Comparison of ENCODE assay signal across 17 cellular contexts in genomic region chr18:12470382-12471090, GRCh38.
A peak's percentile ranks its signal among the peaks of the same experiment; 100 is the strongest.
DNase-seq lines count a peak whose midpoint lies in the region.
"Had no signal": no experiment of that assay in that cellular context is flagged by ENCODE, and none has a peak within 500 bp of the region (broad histone marks: within the 10 kb centered on the region; RNA-seq: fewer than 3 reads in every experiment).

No MANE protein-coding gene starts in this region.

- no peaks in the 10 kb centered on the region for H3K79me1 ChIP-seq in neuronal stem cell (ENCODE audit: low read depth, low read length)

- H3K23ac ChIP-seq in neuronal stem cell (ENCODE audit: low read depth, low read length, poor library complexity), result no peak overlapping the region

- 47 to 60% methylated on average over 7 of the region's 7 CpGs for WGBS in esophagus, 2 donors
- WGBS in neuronal stem cell (ENCODE audit: extremely low coverage in 2 of 2, insufficient read length in 2 of 2, insufficient replicate concordance in 1 of 2), 2 donors, result no CpG with 5 or more reads among the region's 7 CpGs

- H3K18ac ChIP-seq in neuronal stem cell (ENCODE audit: low read length), result no peak overlapping the region

- no peak overlapping the region for H2BK120ac ChIP-seq in neuronal stem cell (ENCODE audit: low read depth, low read length)

- no peak overlapping the region for H3K4me2 ChIP-seq in neuronal stem cell (ENCODE audit: insufficient read depth, low read length, poor library complexity, severe bottlenecking)

- no peaks in the 10 kb centered on the region for H3K36me3 ChIP-seq in esophagus (ENCODE audit: control insufficient read depth in 2 of 2, insufficient read depth in 2 of 2, low read length in 1 of 2)
- H3K36me3 ChIP-seq in neuronal stem cell (replicated peaks in 1 of 2; ENCODE audit: control insufficient read depth in 2 of 2, insufficient read depth in 2 of 2, low read length in 2 of 2), result peaks cover 0 to 21% of the 10 kb centered on the region in 2 donors

- no peak overlapping the region for H2BK5ac ChIP-seq in neuronal stem cell (ENCODE audit: low read length)

- H3K4me3 ChIP-seq in esophagus (ENCODE audit: low read depth in 1 of 2, low read length in 2 of 2) (no peak overlapping the region), neuronal stem cell (ENCODE audit: low read length in 2 of 2) (no peak overlapping the region)
- H3K4me3 ChIP-seq: coronary artery had no signal

- peaks cover 0 to 3% of the 10 kb centered on the region in 2 donors for H3K4me1 ChIP-seq in esophagus (ENCODE audit: control insufficient read depth in 2 of 2, insufficient read depth in 2 of 2, low read length in 1 of 2)
- H3K4me1 ChIP-seq in neuronal stem cell (ENCODE audit: control insufficient read depth in 2 of 2, insufficient read depth in 1 of 2, low read depth in 1 of 2, low read length in 2 of 2), result peaks cover 0 to 3% of the 10 kb centered on the region in 2 donors

- no peak overlapping the region for H3K9ac ChIP-seq in neuronal stem cell (ENCODE audit: low read depth, low read length, poor library complexity)

- no peak overlapping the region for H2BK12ac ChIP-seq in neuronal stem cell (ENCODE audit: low read length)

- H4K8ac ChIP-seq in neuronal stem cell (ENCODE audit: low read depth, low read length), result no peak overlapping the region

- no peak overlapping the region for H3K4ac ChIP-seq in neuronal stem cell (ENCODE audit: low read length)

- H3K27me3 ChIP-seq in esophagus (ENCODE audit: control insufficient read depth in 1 of 2, insufficient read depth in 2 of 2, low read length in 2 of 2) (no peaks in the 10 kb centered on the region), neuronal stem cell (ENCODE audit: control insufficient read depth in 3 of 3, insufficient read depth in 3 of 3, low read depth in 1 of 3, low read length in 3 of 3) (no peaks in the 10 kb centered on the region)

- H4K91ac ChIP-seq in neuronal stem cell (ENCODE audit: low read depth, low read length, poor library complexity), result no peak overlapping the region

- no peaks in the 10 kb centered on the region for H3K9me3 ChIP-seq in esophagus (ENCODE audit: control insufficient read depth in 2 of 2, insufficient read depth in 1 of 2, low read depth in 1 of 2, low read length in 1 of 2)
- peaks cover 0 to 1% of the 10 kb centered on the region in 2 donors for H3K9me3 ChIP-seq in neuronal stem cell (replicated peaks in 1 of 2; ENCODE audit: control insufficient read depth in 2 of 2, insufficient read depth in 1 of 2, low read depth in 1 of 2, low read length in 2 of 2)

- DNase-seq in DMS79 treated with DMSO at 0.1 percent for 48 hours (lab: John Stamatoyannopoulos, UW) (peak; percentile 14), NCI-H69 (lab: John Stamatoyannopoulos, UW) (peak; percentile 21), midbrain (lab: John Stamatoyannopoulos, UW) (peak; percentile 34), SW480 (ENCODE audit: low spot score) (no peak), UCSD-AML1 (lab: John Stamatoyannopoulos, UW; ENCODE audit: unreplicated experiment) (no peak), neuronal stem cell (ENCODE audit: low spot score) (no peak)
- no peak for DNase-seq in stimulated activated CD4-positive, alpha-beta T cell treated with anti-CD3 and anti-CD28 coated beads, Interleukin-2, amount 100 ng/mL, for 24 hours
- DNase-seq: activated CD4-positive, alpha-beta T cell treated with anti-CD3 and anti-CD28 coated beads, Interleukin-2, amount 50 U/mL, for 48 hours; activated T-cell treated with anti-CD3 and anti-CD28 coated beads, Interleukin-2, amount 50 U/mL, for 4 hours; COR-L47; Karpas-422; left colon; naive thymus-derived CD4-positive, alpha-beta T cell; NCI-H1417 treated with DMSO at 0.1 percent for 48 hours; NCI-H446 treated with DMSO at 0.1 percent for 48 hours had no signal

- no peak overlapping the region for H3K14ac ChIP-seq in neuronal stem cell (ENCODE audit: low read length)

- no peak overlapping the region for H2AFZ ChIP-seq in neuronal stem cell (ENCODE audit: low read length)

- peak overlapping the region; percentile 8 to 61 for H3K27ac ChIP-seq in esophagus (ENCODE audit: low read depth in 2 of 2, low read length in 1 of 2)
- H3K27ac ChIP-seq in neuronal stem cell (replicated peaks; ENCODE audit: low read length), result no peak overlapping the region
- H3K27ac ChIP-seq: coronary artery had no signal

- no peak overlapping the region for H2BK15ac ChIP-seq in neuronal stem cell (ENCODE audit: low read length)

- no peak overlapping the region for H2AK5ac ChIP-seq in neuronal stem cell (ENCODE audit: low read depth, low read length)

Comparison
In these comparisons a context has a peak if more than half of its experiments do, and no peak if none do; other contexts are left out.
1. DNase-seq: peak in DMS79 treated with DMSO at 0.1 percent for 48 hours (single experiment), NCI-H69 (single experiment) and midbrain (single experiment); none in SW480 (single experiment), UCSD-AML1 (single experiment), neuronal stem cell (single experiment) and stimulated activated CD4-positive, alpha-beta T cell treated with anti-CD3 and anti-CD28 coated beads, Interleukin-2, amount 100 ng/mL, for 24 hours (0 of 2).